In genomic region chr14:24315807-24316596, GRCh38 we compare ENCODE assay signal across 1 cellular context.
A peak's percentile ranks its signal among the peaks of the same experiment; 100 is the strongest.
TF ChIP-seq lines count a peak whose summit lies in the region.

No MANE protein-coding gene starts in this region.

TF ChIP-seq in K562, 482 proteins besides CTCF, POLR2A, EP300 and RAD21 (continued from another document and continues in another):
- TF ChIP-seq CHAMP1 (IDR thresholded peaks at IDR 0.05) (no peak), SREBF1 (IDR thresholded peaks at IDR 0.05; ENCODE audit: borderline replicate concordance, low read depth, low read length) (no peak), RBM22 (IDR thresholded peaks at IDR 0.05; ENCODE audit: low read depth, low read length, poor library complexity, severe bottlenecking) (no peak), ZBTB34 (CRISPR knock-in tag; IDR thresholded peaks at IDR 0.05) (no peak), HMBOX1 (IDR thresholded peaks at IDR 0.05) (no peak), PREB (CRISPR knock-in tag; IDR thresholded peaks at IDR 0.05) (no peak), MYC (IDR thresholded peaks at IDR 0.05; ENCODE audit: low read depth, low read length) (peak; percentile 86), MYC (CRISPR knock-in tag; IDR thresholded peaks at IDR 0.05; ENCODE audit: borderline replicate concordance, low read depth) (peak; percentile 43; the same call in 1 of the 2 replicates), KLF1 (tag; IDR thresholded peaks at IDR 0.05) (peak; percentile 50; the same call in 1 of the 2 replicates), MGA (IDR thresholded peaks at IDR 0.05) (peak; percentile 97), PBX2 (CRISPR knock-in tag; IDR thresholded peaks at IDR 0.05; ENCODE audit: low read depth) (no peak), PBX2 (tag; conservative IDR thresholded peaks at IDR 0.05; ENCODE audit: low read depth) (no peak), TEAD2 (tag; IDR thresholded peaks at IDR 0.05) (no peak), NR2C1 (IDR thresholded peaks at IDR 0.05) (no peak), NR2C1 (tag; IDR thresholded peaks at IDR 0.05) (peak; percentile 55; the same call in 1 of the 2 replicates), ZNF695 (CRISPR knock-in tag; IDR thresholded peaks at IDR 0.05) (no peak), USF1 (CRISPR knock-in tag; IDR thresholded peaks at IDR 0.05) (peak; percentile 88), KDM2B (CRISPR knock-in tag; IDR thresholded peaks at IDR 0.05) (no peak), HDAC3 (IDR thresholded peaks at IDR 0.05; ENCODE audit: borderline replicate concordance, partially characterized antibody) (no peak), TFAP4 (CRISPR knock-in tag; IDR thresholded peaks at IDR 0.05; ENCODE audit: borderline replicate concordance) (peak; percentile 83; the same call in 1 of the 2 replicates), ZNF41 (CRISPR knock-in tag; conservative IDR thresholded peaks at IDR 0.05) (0 out of 2 replicates have a peak, but pooled peaks have one; percentile 20), ZBTB49 (CRISPR knock-in tag; IDR thresholded peaks at IDR 0.05; ENCODE audit: borderline replicate concordance) (0 out of 2 replicates have a peak, but pooled peaks have one; percentile 43)
